Comparison of ENCODE assay signal across 9 cellular contexts in genomic region chr17:20116683-20117309, GRCh38.
A peak's percentile ranks its signal among the peaks of the same experiment; 100 is the strongest.
DNase-seq lines count a peak whose midpoint lies in the region; ATAC-seq and TF ChIP-seq lines count a peak whose summit lies in the region.
"Had no signal": no experiment of that assay in that cellular context is flagged by ENCODE, and none has a peak within 500 bp of the region (broad histone marks: within the 10 kb centered on the region; RNA-seq: fewer than 3 reads in every experiment).

No MANE protein-coding gene starts in this region.

- no peak overlapping the region for H3K27ac Mint-ChIP-seq in Calu3 (ENCODE audit: unreplicated experiment)
- H3K27ac Mint-ChIP-seq: T-helper 1 cell treated with Interleukin-12 subunit alpha and Interleukin-12 subunit beta and Interleukin-4 antibody, amounts not matched to agents 30 μg/mL and 1 μg/mL, for 36 hours had no signal

- H3K9me3 Mint-ChIP-seq in Calu3 (ENCODE audit: low read depth, unreplicated experiment): no peaks in the 10 kb centered on the region
- H3K9me3 Mint-ChIP-seq: T-helper 1 cell treated with Interleukin-12 subunit alpha and Interleukin-12 subunit beta and Interleukin-4 antibody, amounts not matched to agents 30 μg/mL and 1 μg/mL, for 36 hours had no signal

- intact Hi-C loops in Calu3 (cut with micrococcal nuclease; ENCODE audit: unreplicated experiment): loop anchor here (1.0 kb wide), 1 partner anchor 123 kb away; no protein-coding TSS in a partner anchor
- intact Hi-C loops in adrenal gland (cut with DNase I): no loop called here
- intact Hi-C loops in right cardiac atrium (cut with DNase I): loop anchor here (2.0 to 5.0 kb wide), 2 partner anchors 124 kb away; no protein-coding TSS in a partner anchor

- 10 to 16% (median 13%) methylated on average over 8 of the region's 8 CpGs for WGBS in adrenal gland, 4 donors
- 21% methylated on average over 8 of the region's 8 CpGs for WGBS in right cardiac atrium

- BruUV-seq in Calu3 (replicated peaks; lab: Mats Ljungman, UMichigan): no TSS peak

- peaks cover 32% of the 10 kb centered on the region for H3K27me3 Mint-ChIP-seq in Calu3 (ENCODE audit: unreplicated experiment)

- H3K4me1 Mint-ChIP-seq in Calu3 (ENCODE audit: low read depth, unreplicated experiment): peaks cover 3% of the 10 kb centered on the region

- H3K27me3 ChIP-seq in adrenal gland (no peaks in the 10 kb centered on the region), right cardiac atrium (ENCODE audit: control insufficient read depth, insufficient read depth) (no peaks in the 10 kb centered on the region)

- DNase-seq in Calu3 (peak; percentile 31), HUDEP-2 (lab: John Stamatoyannopoulos, UW; ENCODE audit: unreplicated experiment in 76 of 76) (peak in 55 of 76 experiments; percentile 2 to 73 (median 37)), SW 1271 (lab: John Stamatoyannopoulos, UW) (peak; percentile 41 to 57), adrenal gland (peak; percentile 47 to 72 (median 64)), right cardiac atrium (peak in 1 of 3 donors; percentile 61), NCI-H187 (lab: John Stamatoyannopoulos, UW) (no peak)
- peak; percentile 6 to 63 (median 42) for DNase-seq in stimulated activated CD4-positive, alpha-beta T cell treated with anti-CD3 and anti-CD28 coated beads, Interleukin-12 subunit alpha, Interleukin-12 subunit beta, amount 100 ng/mL, for 48 hours (ENCODE audit: low read depth in 2 of 3, low spot score in 1 of 3)

- H3K4me1 ChIP-seq in adrenal gland (replicated peaks in 1 of 2) (peaks cover 0 to 1% of the 10 kb centered on the region in 2 donors), right cardiac atrium (ENCODE audit: control insufficient read depth, insufficient read depth, low read length) (no peaks in the 10 kb centered on the region)

- H3K9me3 ChIP-seq in adrenal gland (replicated peaks in 1 of 3) (no peaks in the 10 kb centered on the region), right cardiac atrium (ENCODE audit: control insufficient read depth, low read length) (no peaks in the 10 kb centered on the region)

- no peak for TF ChIP-seq POLR2A in adrenal gland (IDR thresholded peaks at IDR 0.05)

- H3K27ac ChIP-seq in adrenal gland (no peak overlapping the region), right cardiac atrium (ENCODE audit: low read length) (no peak overlapping the region)

- no peak overlapping the region for H3K4me3 Mint-ChIP-seq in Calu3 (ENCODE audit: low read depth, unreplicated experiment)
- H3K4me3 Mint-ChIP-seq: T-helper 1 cell treated with Interleukin-12 subunit alpha and Interleukin-12 subunit beta and Interleukin-4 antibody, amounts not matched to agents 30 μg/mL and 1 μg/mL, for 36 hours had no signal

- peak; percentile 79 to 80 for ATAC-seq in right cardiac atrium
- ATAC-seq in HG03378 (IDR thresholded peaks at IDR 0.05; ENCODE audit: unreplicated experiment): no peak

- no peak for TF ChIP-seq CTCF in Calu3 (IDR thresholded peaks at IDR 0.05; ENCODE audit: unreplicated experiment)
- TF ChIP-seq CTCF in adrenal gland (IDR thresholded peaks at IDR 0.05): peak; percentile 36 to 73 (median 54)

- H3K36me3 Mint-ChIP-seq in Calu3 (ENCODE audit: insufficient read depth, unreplicated experiment): no peaks in the 10 kb centered on the region

- CTCF ChIA-PET in Calu3 (lab: Charles Lee): interaction anchor here (1.0 to 1.4 kb wide), 2 partner anchors 109 to 124 kb away, joined by 5 to 18 read pairs; no protein-coding TSS in a partner anchor

- H3K36me3 ChIP-seq in adrenal gland (replicated peaks in 1 of 2): no peaks in the 10 kb centered on the region

- no peak overlapping the region for H3K4me3 ChIP-seq in adrenal gland
- H3K4me3 ChIP-seq in right cardiac atrium (ENCODE audit: low read length): no peak overlapping the region

Comparison
In these comparisons a context has a peak if more than half of its experiments do, and no peak if none do; other contexts are left out.
1. DNase-seq: peak in Calu3 (single experiment), HUDEP-2 (55 of 76), SW 1271 (2 of 2), adrenal gland (7 of 7) and stimulated activated CD4-positive, alpha-beta T cell treated with anti-CD3 and anti-CD28 coated beads, Interleukin-12 subunit alpha, Interleukin-12 subunit beta, amount 100 ng/mL, for 48 hours (3 of 3); none in NCI-H187 (0 of 2).
2. intact Hi-C loops: an anchor here in Calu3 (1.0 kb wide) and right cardiac atrium (2.0 to 5.0 kb wide); none called in adrenal gland.